Comparison of ENCODE assay signal across 12 cellular contexts in genomic region chr3:136546718-136547117, GRCh38.
A peak's percentile ranks its signal among the peaks of the same experiment; 100 is the strongest.
DNase-seq lines count a peak whose midpoint lies in the region; ATAC-seq and TF ChIP-seq lines count a peak whose summit lies in the region.
"Had no signal": no experiment of that assay in that cellular context is flagged by ENCODE, and none has a peak within 500 bp of the region (broad histone marks: within the 10 kb centered on the region; RNA-seq: fewer than 3 reads in every experiment).

No MANE protein-coding gene starts in this region.

- H3K9me3 ChIP-seq in heart left ventricle = no peaks in the 10 kb centered on the region
- H3K9me3 ChIP-seq: right atrium auricular region had no signal

- DNase-seq in NCI-H82 (lab: John Stamatoyannopoulos, UW) (peak; percentile 34), chondrocyte (ENCODE audit: low spot score) (no peak), osteocyte (ENCODE audit: extremely low spot score, unreplicated experiment) (no peak), NK-92 (lab: John Stamatoyannopoulos, UW; ENCODE audit: unreplicated experiment) (no peak), heart left ventricle (no peak)
- DNase-seq: activated T-cell treated with anti-CD3 and anti-CD28 coated beads, Interleukin-2, amount 50 U/mL, for 4 hours; NCI-H2081 treated with DMSO at 0.1 percent for 48 hours had no signal

- no peak overlapping the region for H3K4me3 ChIP-seq in heart left ventricle
- H3K4me3 ChIP-seq: right atrium auricular region had no signal

- intact Hi-C loops in heart left ventricle (cut with DNase I) = loop anchor here in 3 of 10 donors (5.0 to 10.0 kb wide), 3 partner anchors 206 to 468 kb away; partner anchors contain the start of gene STAG1 (in 2 of the 3)

- H3K9me3 Mint-ChIP-seq in chondrocyte (ENCODE audit: low read depth) (peaks cover 3% of the 10 kb centered on the region), osteocyte (ENCODE audit: unreplicated experiment) (no peaks in the 10 kb centered on the region)
- H3K9me3 Mint-ChIP-seq: activated T-cell treated with anti-CD3 and anti-CD28 coated beads, Interleukin-2, amount 50 U/mL, for 4 hours; T-helper 1 cell treated with Interleukin-12 subunit alpha and Interleukin-12 subunit beta and Interleukin-4 antibody, amounts not matched to agents 30 μg/mL and 1 μg/mL, for 36 hours had no signal

- ATAC-seq in HG03354 (IDR thresholded peaks at IDR 0.05; ENCODE audit: poor library complexity, severe bottlenecking, unreplicated experiment) (no peak), GM21529 (IDR thresholded peaks at IDR 0.05; ENCODE audit: unreplicated experiment) (no peak), heart left ventricle (no peak)
- ATAC-seq: activated T-cell treated with anti-CD3 and anti-CD28 coated beads, Interleukin-2, amount 50 U/mL, for 4 hours had no signal

- H3K27me3 Mint-ChIP-seq in chondrocyte (ENCODE audit: low read depth) (no peaks in the 10 kb centered on the region), osteocyte (ENCODE audit: unreplicated experiment) (no peaks in the 10 kb centered on the region)

- H3K4me1 Mint-ChIP-seq in chondrocyte (ENCODE audit: low read depth) = peaks cover 12% of the 10 kb centered on the region
- H3K4me1 Mint-ChIP-seq in osteocyte (ENCODE audit: unreplicated experiment) = peaks cover 10% of the 10 kb centered on the region

- TF ChIP-seq POLR2A in heart left ventricle (IDR thresholded peaks at IDR 0.05) = no peak

- H3K36me3 ChIP-seq in heart left ventricle = peaks cover 0 to 5% (median 0%) of the 10 kb centered on the region in 9 donors

- no peak overlapping the region for H3K27ac Mint-ChIP-seq in chondrocyte (ENCODE audit: unreplicated experiment)
- H3K27ac Mint-ChIP-seq in osteocyte (ENCODE audit: unreplicated experiment) = no peak overlapping the region
- H3K27ac Mint-ChIP-seq: T-helper 1 cell treated with Interleukin-12 subunit alpha and Interleukin-12 subunit beta and Interleukin-4 antibody, amounts not matched to agents 30 μg/mL and 1 μg/mL, for 36 hours had no signal

- no peak overlapping the region for H3K27ac ChIP-seq in heart left ventricle
- H3K27ac ChIP-seq: right atrium auricular region had no signal

- H3K4me3 Mint-ChIP-seq in chondrocyte (ENCODE audit: unreplicated experiment) = no peak overlapping the region
- no peak overlapping the region for H3K4me3 Mint-ChIP-seq in osteocyte (ENCODE audit: unreplicated experiment)
- H3K4me3 Mint-ChIP-seq: activated T-cell treated with anti-CD3 and anti-CD28 coated beads, Interleukin-2, amount 50 U/mL, for 4 hours; T-helper 1 cell treated with Interleukin-12 subunit alpha and Interleukin-12 subunit beta and Interleukin-4 antibody, amounts not matched to agents 30 μg/mL and 1 μg/mL, for 36 hours had no signal

- H3K4me1 ChIP-seq in heart left ventricle = peaks cover 0 to 13% (median 0%) of the 10 kb centered on the region in 12 donors

- TF ChIP-seq CTCF in GM12873 (IDR thresholded peaks at IDR 0.05; ENCODE audit: insufficient read depth, low read depth, low read length, missing control alignments) (peak; percentile 30), chondrocyte (IDR thresholded peaks at IDR 0.05) (peak; percentile 33), osteocyte (IDR thresholded peaks at IDR 0.05) (peak; percentile 17), heart left ventricle (IDR thresholded peaks at IDR 0.05) (peak in 1 of 12 donors; percentile 4)

- peaks cover 5% of the 10 kb centered on the region for H3K36me3 Mint-ChIP-seq in chondrocyte (ENCODE audit: low read depth)
- peaks cover 8% of the 10 kb centered on the region for H3K36me3 Mint-ChIP-seq in osteocyte (ENCODE audit: unreplicated experiment)

- H3K27me3 ChIP-seq in heart left ventricle = no peaks in the 10 kb centered on the region
- H3K27me3 ChIP-seq: right atrium auricular region had no signal
